9 cellular contexts compared by ENCODE assay signal in genomic region chr11:65492387-65492636, GRCh38. TPM values are rescaled to one million over a fixed set of nuclear protein-coding genes. Genes with fewer than 3 reads are reported as not detected.
A peak's percentile ranks its signal among the peaks of the same experiment; 100 is the strongest.
DNase-seq lines count a peak whose midpoint lies in the region; ATAC-seq and TF ChIP-seq lines count a peak whose summit lies in the region.
"Had no signal": no experiment of that assay in that cellular context is flagged by ENCODE, and none has a peak within 500 bp of the region (broad histone marks: within the 10 kb centered on the region; RNA-seq: fewer than 3 reads in every experiment).

No MANE protein-coding gene starts in this region.

- no peak for TF ChIP-seq CTCF in heart right ventricle (IDR thresholded peaks at IDR 0.05)
- TF ChIP-seq CTCF in breast epithelium (IDR thresholded peaks at IDR 0.05) = no peak
- TF ChIP-seq CTCF in vagina (IDR thresholded peaks at IDR 0.05) = no peak

- 26 to 34% methylated on average over 4 of the region's 4 CpGs for whole genome bisulfite sequencing in heart right ventricle, 2 donors

- H3K4me1 ChIP-seq in heart right ventricle (peaks cover 79 to 96% (median 94%) of the 10 kb centered on the region in 9 donors), breast epithelium (peaks cover 39 to 77% of the 10 kb centered on the region in 2 donors), vagina (peaks cover 92% of the 10 kb centered on the region)

- no peaks in the 10 kb centered on the region for H3K9me3 Mint-ChIP-seq in naive B cell
- H3K9me3 Mint-ChIP-seq: CD4-positive, CD25-positive, alpha-beta regulatory T cell had no signal

- peaks cover 55 to 76% (median 74%) of the 10 kb centered on the region in 3 donors for H3K4me1 Mint-ChIP-seq in naive B cell

- H3K27ac ChIP-seq in heart right ventricle (peak overlapping the region; percentile 88 to 100 (median 99)), breast epithelium (peak overlapping the region; percentile 98 to 99), vagina (peak overlapping the region; percentile 100)

- ATAC-seq in heart right ventricle (no peak), naive B cell (ENCODE audit: low read depth in 2 of 2) (no peak), GM21381 (IDR thresholded peaks at IDR 0.05; ENCODE audit: unreplicated experiment) (no peak), GM18907 (IDR thresholded peaks at IDR 0.05; ENCODE audit: unreplicated experiment) (no peak)

- H3K27ac Mint-ChIP-seq in naive B cell = peak overlapping the region in 5 of 6 donors; percentile 13 to 88 (median 44)

- peak overlapping the region in 5 of 10 donors; percentile 4 to 27 (median 10) for H3K4me3 ChIP-seq in heart right ventricle
- H3K4me3 ChIP-seq in breast epithelium = peak overlapping the region in 2 of 3 donors; percentile 1 to 40
- peak overlapping the region in 1 of 2 donors; percentile 7 for H3K4me3 ChIP-seq in vagina

- no peak for DNase-seq in heart right ventricle
- DNase-seq in cardiac septum (ENCODE audit: low spot score) = no peak
- no peak for DNase-seq in breast epithelium (ENCODE audit: low spot score in 2 of 2)
- DNase-seq in naive B cell = no peak
- DNase-seq in vagina (ENCODE audit: extremely low spot score in 2 of 2) = no peak
- no peak for DNase-seq in NCI-H2107 treated with DMSO at 0.1 percent for 48 hours (lab: John Stamatoyannopoulos, UW; ENCODE audit: unreplicated experiment)
- DNase-seq: CD4-positive, CD25-positive, alpha-beta regulatory T cell had no signal

- H3K9me3 ChIP-seq in heart right ventricle (no peaks in the 10 kb centered on the region), breast epithelium (no peaks in the 10 kb centered on the region), vagina (no peaks in the 10 kb centered on the region)

- no peaks in the 10 kb centered on the region for H3K27me3 Mint-ChIP-seq in naive B cell

- TF ChIP-seq POLR2A in breast epithelium (IDR thresholded peaks at IDR 0.05) (no peak), vagina (IDR thresholded peaks at IDR 0.05) (no peak)

- peak overlapping the region in 6 of 8 donors; percentile 27 to 59 (median 42) for H3K4me3 Mint-ChIP-seq in naive B cell

- H3K27me3 ChIP-seq in heart right ventricle (no peaks in the 10 kb centered on the region), breast epithelium (no peaks in the 10 kb centered on the region), vagina (no peaks in the 10 kb centered on the region)

- no peaks in the 10 kb centered on the region for H3K36me3 ChIP-seq in heart right ventricle
- H3K36me3 ChIP-seq in breast epithelium = no peaks in the 10 kb centered on the region
- H3K36me3 ChIP-seq in vagina = no peaks in the 10 kb centered on the region

- H3K36me3 Mint-ChIP-seq in naive B cell = no peaks in the 10 kb centered on the region
- H3K36me3 Mint-ChIP-seq: CD4-positive, CD25-positive, alpha-beta regulatory T cell had no signal

- intact Hi-C loops in heart right ventricle (cut with DNase I) = loop anchor here in 1 of 10 donors (2.0 kb wide), 1 partner anchor 14 kb away; no protein-coding TSS in a partner anchor
- intact Hi-C loops in cardiac septum (cut with DNase I) = loop anchor here (2.0 kb wide), 1 partner anchor 16 kb away; no protein-coding TSS in a partner anchor
- intact Hi-C loops in breast epithelium (cut with DNase I; ENCODE audit: low total_unique reads) = no loop called here
- intact Hi-C loops in vagina (cut with DNase I) = no loop called here

RNA-seq across cellular contexts. Expression of gene MALAT1, which starts 6.5 kb away (rescaled TPM):
- total RNA-seq in heart right ventricle = 1,000 to 10,000 TPM; 4,742 to 8,462 (median 5,956) TPM
- 1,000 to 10,000 TPM in 1 of 2 donors, 100 to 1,000 TPM in 1; 205 to 8,339 TPM for polyA plus RNA-seq in heart right ventricle
- total RNA-seq in cardiac septum = 9,850 TPM
- total RNA-seq in breast epithelium = over 10,000 TPM; 14,217 to 22,312 (median 18,959) TPM
- polyA plus RNA-seq in naive B cell (ENCODE audit: low read depth in 6 of 6) = 1,000 to 10,000 TPM; 1,985 to 6,450 (median 3,738) TPM
- 16,459 TPM for total RNA-seq in vagina

RNA-seq across cellular contexts. Expression of gene SCYL1, which starts 32.6 kb away (rescaled TPM):
- total RNA-seq in heart right ventricle (10 to 100 TPM; 47.4 to 66.9 (median 55.6) TPM), cardiac septum (60.2 TPM), breast epithelium (10 to 100 TPM; 74.1 to 83.4 (median 83.2) TPM), vagina (77.3 TPM)
- polyA plus RNA-seq in heart right ventricle (100 to 1,000 TPM in 1 of 2 donors, 10 to 100 TPM in 1; 90.0 to 130 TPM), naive B cell (ENCODE audit: low read depth in 6 of 6) (10 to 100 TPM; 21.8 to 40.0 (median 27.2) TPM)
